Comparison of ENCODE assay signal across 8 cellular contexts in genomic region chr1:39491146-39491921, GRCh38. TPM values are rescaled to one million over a fixed set of nuclear protein-coding genes. Genes with fewer than 3 reads are reported as not detected.
DNase-seq lines count a peak whose midpoint lies in the region; ATAC-seq lines count a peak whose summit lies in the region.

Gene BMP8A (plus strand): TSS chr1:39491636. CDS start chr1:39491992, 356 bp downstream.

- ATAC-seq in HG02885 (IDR thresholded peaks at IDR 0.05; ENCODE audit: poor library complexity, unreplicated experiment), result peak; percentile 82

- DNase-seq in NCI-H1436 (lab: John Stamatoyannopoulos, UW), result peak; percentile 62
- no peak for DNase-seq in NCI-H1436 treated with DMSO at 0.1 percent for 48 hours (lab: John Stamatoyannopoulos, UW)
- DNase-seq in NCI-H226, result peak; percentile 38
- DNase-seq in activated CD4-positive, alpha-beta T cell treated with anti-CD3 and anti-CD28 coated beads, Interleukin-2, amount 50 U/mL, for 48 hours, result peak; percentile 69 to 74
- DNase-seq in effector CD4-positive, alpha-beta T cell, result peak; percentile 66
- DNase-seq in myocyte (ENCODE audit: low read depth), result peak; percentile 48
- peak; percentile 42 to 47 for DNase-seq in stimulated activated CD8-positive, alpha-beta memory T cell treated with anti-CD3 and anti-CD28 coated beads, Interleukin-7, amount 100 ng/mL, for 48 hours (ENCODE audit: extremely low read depth in 1 of 2, low read depth in 1 of 2)

RNA-seq across cellular contexts. Expression of gene BMP8A, which starts in this region (rescaled TPM):
- 0.51 and 1.7 TPM in 2 replicates for total RNA-seq in myocyte
- 0.26 TPM for polyA plus RNA-seq in myocyte (2012)
